ENCODE assay signal across 1 cellular context in genomic region chr9:137176302-137177182, GRCh38.
TF ChIP-seq lines count a peak whose summit lies in the region.

No MANE protein-coding gene starts in this region.

TF ChIP-seq in HCT116, 20 proteins besides CTCF, POLR2A, EP300 and RAD21 (continued from another document):
- no peak for TF ChIP-seq POLR2AphosphoS5 (IDR thresholded peaks at IDR 0.05; ENCODE audit: low read depth, low read length)
- no peak for TF ChIP-seq YY1 (IDR thresholded peaks at IDR 0.05; ENCODE audit: extremely low read depth, insufficient replicate concordance, low read depth, low read length)
- TF ChIP-seq CBX3 (IDR thresholded peaks at IDR 0.05; ENCODE audit: low read depth), result no peak
- no peak for TF ChIP-seq TCF7L2 (IDR thresholded peaks at IDR 0.05; ENCODE audit: borderline replicate concordance, extremely low read depth, insufficient read depth, insufficient read length)
- no peak for TF ChIP-seq REST (IDR thresholded peaks at IDR 0.05; ENCODE audit: low read depth)
- TF ChIP-seq ATF3 (IDR thresholded peaks at IDR 0.05), result no peak
TF ChIP-seq in HCT116: peak in this region for 0.
